In the genomic region with DNA sequence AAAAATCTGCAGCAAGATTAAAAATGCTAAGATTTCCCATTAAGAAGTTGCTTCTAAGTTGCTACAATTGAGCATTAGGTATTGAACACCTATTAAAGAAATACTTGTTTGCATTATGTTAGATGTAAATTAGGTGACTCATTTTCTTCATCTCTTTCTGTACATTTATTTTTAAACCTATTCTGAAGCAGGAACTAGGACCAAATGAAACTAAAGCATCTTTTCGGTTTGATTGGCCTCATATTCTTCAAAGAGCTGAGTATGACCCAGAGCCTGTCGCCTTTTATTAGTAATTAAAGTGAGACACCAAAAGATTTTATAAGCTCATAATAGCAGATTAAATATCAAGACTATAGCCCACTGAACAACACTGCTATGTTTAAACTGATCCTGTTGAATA, we compare ENCODE assay signal across 17 cellular contexts.
"Had no signal": no experiment of that assay in that cellular context is flagged by ENCODE, and none has a peak within 500 bp of the region (broad histone marks: within the 10 kb centered on the region; RNA-seq: fewer than 3 reads in every experiment).

No MANE protein-coding gene starts in this region.

- H3K4me3 ChIP-seq: heart left ventricle, spleen had no signal

- H3K36me3 Mint-ChIP-seq: naive B cell had no signal

- H3K9me3 ChIP-seq: spleen had no signal

- H3K27ac Mint-ChIP-seq: naive B cell had no signal

- H3K4me3 Mint-ChIP-seq: naive B cell, neural crest cell had no signal

- ATAC-seq: heart left ventricle, left colon, sciatic nerve had no signal

- H3K36me3 ChIP-seq: heart left ventricle, spleen had no signal

- DNase-seq: dermis blood vessel endothelial cell; effector CD8-positive, alpha-beta T cell; foreskin melanocyte; heart left ventricle; hippocampal formation; left colon; mesendoderm; naive B cell; posterior cingulate gyrus; spleen; stimulated activated CD4-positive, alpha-beta T cell treated with anti-CD3 and anti-CD28 coated beads, Interleukin-15, amount 100 ng/mL, for 24 hours; stimulated activated CD4-positive, alpha-beta T cell treated with anti-CD3 and anti-CD28 coated beads, Interleukin-1b, Interleukin-23, amount 100 ng/mL, for 48 hours; stimulated activated CD4-positive, alpha-beta T cell treated with anti-CD3 and anti-CD28 coated beads, Interleukin-4, amount 100 ng/mL, for 24 hours; stimulated activated naive CD4-positive, alpha-beta T cell treated with Interleukin-2 at 50 U/mL for 16 hours; trophoblast cell had no signal

- H3K27me3 ChIP-seq: heart left ventricle, spleen had no signal
